8 cellular contexts compared by ENCODE assay signal in genomic region chr1:17212487-17213121, GRCh38. TPM values are rescaled to one million over a fixed set of nuclear protein-coding genes. Genes with fewer than 3 reads are reported as not detected.
DNase-seq lines count a peak whose midpoint lies in the region; ATAC-seq and TF ChIP-seq lines count a peak whose summit lies in the region.

No MANE protein-coding gene starts in this region.

- peak; percentile 37 for ATAC-seq in activated CD8-positive, alpha-beta memory T cell treated with anti-CD3 and anti-CD28 coated beads, Interleukin-2, amount 10 ng/mL, durations not matched to agents 7 days and 5 days
- ATAC-seq in GM18909 (IDR thresholded peaks at IDR 0.05; ENCODE audit: poor library complexity, unreplicated experiment) = no peak

- H2AFZ ChIP-seq in fibroblast of lung (ENCODE audit: low read length) = peak overlapping the region; percentile 14

- no peak for TF ChIP-seq EP300 in esophagus muscularis mucosa (IDR thresholded peaks at IDR 0.05)

- H3K27ac Mint-ChIP-seq in activated CD8-positive, alpha-beta memory T cell treated with anti-CD3 and anti-CD28 coated beads, Interleukin-2, amount 10 ng/mL, durations not matched to agents 7 days and 5 days = no peak overlapping the region
- no peak overlapping the region for H3K27ac Mint-ChIP-seq in glutamatergic neuron (ENCODE audit: unreplicated experiment)

- H3K4me3 ChIP-seq in fibroblast of lung (replicated peaks in 1 of 4; ENCODE audit: control extremely low read depth in 1 of 4, insufficient read depth in 1 of 4, low read depth in 3 of 4, low read length in 4 of 4) = no peak overlapping the region
- H3K4me3 ChIP-seq in esophagus muscularis mucosa = no peak overlapping the region

- TF ChIP-seq POLR2A in esophagus muscularis mucosa (IDR thresholded peaks at IDR 0.05; ENCODE audit: low read depth) = no peak

- no peaks in the 10 kb centered on the region for H3K9me3 ChIP-seq in fibroblast of lung (ENCODE audit: control insufficient read depth, insufficient read depth, low read depth, low read length)
- H3K9me3 ChIP-seq in esophagus muscularis mucosa = no peaks in the 10 kb centered on the region

- H3K4me1 ChIP-seq in fibroblast of lung (ENCODE audit: control insufficient read depth, extremely low read depth, insufficient read depth, low read length) (no peaks in the 10 kb centered on the region), esophagus muscularis mucosa (peaks cover 0 to 13% (median 6%) of the 10 kb centered on the region in 4 donors)

- H3K27ac ChIP-seq in fibroblast of lung (ENCODE audit: insufficient read depth, low read length) (no peak overlapping the region), esophagus muscularis mucosa (replicated peaks in 1 of 4) (no peak overlapping the region)

- H3K4me1 Mint-ChIP-seq in activated CD8-positive, alpha-beta memory T cell treated with anti-CD3 and anti-CD28 coated beads, Interleukin-2, amount 10 ng/mL, durations not matched to agents 7 days and 5 days = peaks cover 52% of the 10 kb centered on the region
- H3K4me1 Mint-ChIP-seq in glutamatergic neuron (ENCODE audit: low read depth, unreplicated experiment) = peaks cover 2% of the 10 kb centered on the region

- WGBS in esophagus muscularis mucosa = 20% methylated on average over 13 of the region's 13 CpGs

- no peak overlapping the region for H3K9ac ChIP-seq in fibroblast of lung (ENCODE audit: insufficient read depth, low read length)

- peaks cover 42% of the 10 kb centered on the region for H3K27me3 Mint-ChIP-seq in activated CD8-positive, alpha-beta memory T cell treated with anti-CD3 and anti-CD28 coated beads, Interleukin-2, amount 10 ng/mL, durations not matched to agents 7 days and 5 days
- peaks cover 5% of the 10 kb centered on the region for H3K27me3 Mint-ChIP-seq in glutamatergic neuron (ENCODE audit: unreplicated experiment)

- no peaks in the 10 kb centered on the region for H3K79me2 ChIP-seq in fibroblast of lung (ENCODE audit: control insufficient read depth, insufficient read depth, low read length)

- H3K4me3 Mint-ChIP-seq in activated CD8-positive, alpha-beta memory T cell treated with anti-CD3 and anti-CD28 coated beads, Interleukin-2, amount 10 ng/mL, durations not matched to agents 7 days and 5 days = no peak overlapping the region
- no peak overlapping the region for H3K4me3 Mint-ChIP-seq in glutamatergic neuron (ENCODE audit: unreplicated experiment)

- H3K27me3 ChIP-seq in fibroblast of lung (ENCODE audit: control insufficient read depth, insufficient read depth, low read length) (peaks cover 12% of the 10 kb centered on the region), esophagus muscularis mucosa (peaks cover 0 to 70% (median 0%) of the 10 kb centered on the region in 4 donors)

- no peaks in the 10 kb centered on the region for H3K9me3 Mint-ChIP-seq in activated CD8-positive, alpha-beta memory T cell treated with anti-CD3 and anti-CD28 coated beads, Interleukin-2, amount 10 ng/mL, durations not matched to agents 7 days and 5 days (ENCODE audit: low read depth)
- peaks cover 5% of the 10 kb centered on the region for H3K9me3 Mint-ChIP-seq in glutamatergic neuron (ENCODE audit: unreplicated experiment)

- H3K36me3 Mint-ChIP-seq in activated CD8-positive, alpha-beta memory T cell treated with anti-CD3 and anti-CD28 coated beads, Interleukin-2, amount 10 ng/mL, durations not matched to agents 7 days and 5 days = no peaks in the 10 kb centered on the region
- no peaks in the 10 kb centered on the region for H3K36me3 Mint-ChIP-seq in glutamatergic neuron (ENCODE audit: unreplicated experiment)

- CTCF ChIA-PET in activated CD8-positive, alpha-beta memory T cell treated with anti-CD3 and anti-CD28 coated beads, Interleukin-2, amount 10 ng/mL, durations not matched to agents 7 days and 5 days (lab: Charles Lee) = interaction anchor here (0.9 to 1.2 kb wide), 4 partner anchors 8 to 19 kb away, joined by 3 to 4 read pairs (median 4); no protein-coding TSS in a partner anchor

- H3K4me2 ChIP-seq in fibroblast of lung (ENCODE audit: extremely low read depth, insufficient read depth, low read length) = no peak overlapping the region

- intact Hi-C loops in esophagus muscularis mucosa (cut with DNase I) = no loop called here

- peak; percentile 54 for DNase-seq in CMK (ENCODE audit: low read depth)
- DNase-seq in NCI-H128 (lab: John Stamatoyannopoulos, UW; ENCODE audit: unreplicated experiment) = peak; percentile 13
- peak; percentile 86 for DNase-seq in activated CD8-positive, alpha-beta memory T cell treated with anti-CD3 and anti-CD28 coated beads, Interleukin-2, amount 10 ng/mL, durations not matched to agents 7 days and 5 days
- DNase-seq in fibroblast of lung (ENCODE audit: low read depth in 2 of 2) = peak; percentile 77 to 83
- DNase-seq in stimulated activated CD4-positive, alpha-beta T cell treated with anti-CD3 and anti-CD28 coated beads, Interleukin-2, amount 100 ng/mL, for 24 hours = peak; percentile 64 to 69
- no peak for DNase-seq in glutamatergic neuron
- no peak for DNase-seq in esophagus muscularis mucosa (ENCODE audit: extremely low spot score)

- H3K36me3 ChIP-seq in fibroblast of lung (ENCODE audit: control insufficient read depth, insufficient read depth, low read length) (no peaks in the 10 kb centered on the region), esophagus muscularis mucosa (no peaks in the 10 kb centered on the region)

- H4K20me1 ChIP-seq in fibroblast of lung (ENCODE audit: control insufficient read depth, extremely low read depth, insufficient read depth, low read length) = no peaks in the 10 kb centered on the region

- TF ChIP-seq CTCF in fibroblast of lung (conservative IDR thresholded peaks at IDR 0.05 in 1 of 2, IDR thresholded peaks at IDR 0.05 in 1 of 2; ENCODE audit: low read depth in 1 of 2, low read length in 2 of 2) (no peak), glutamatergic neuron (IDR thresholded peaks at IDR 0.05; ENCODE audit: partially characterized antibody, unreplicated experiment) (no peak), esophagus muscularis mucosa (IDR thresholded peaks at IDR 0.05) (no peak)

RNA-seq across cellular contexts. Expression of gene PADI1, which starts 7.7 kb away (rescaled TPM):
- total RNA-seq in activated CD8-positive, alpha-beta memory T cell treated with anti-CD3 and anti-CD28 coated beads, Interleukin-2, amount 10 ng/mL, durations not matched to agents 7 days and 5 days = not detected
- total RNA-seq in fibroblast of lung (not detected in 2 replicates), glutamatergic neuron (ENCODE audit: unreplicated experiment) (not detected), esophagus muscularis mucosa (1 to 10 TPM in 1 of 4 donors, not detected in 3; 2.1 TPM)
- not detected in 2 replicates for polyA plus RNA-seq in fibroblast of lung
- not detected in 2 replicates for polyA plus RNA-seq in fibroblast of lung (2012)
- not detected in 2 replicates for polyA minus RNA-seq in fibroblast of lung (ENCODE audit: low replicate concordance)

RNA-seq across cellular contexts. Expression of gene PADI3, which starts 36.3 kb away (rescaled TPM):
- total RNA-seq in activated CD8-positive, alpha-beta memory T cell treated with anti-CD3 and anti-CD28 coated beads, Interleukin-2, amount 10 ng/mL, durations not matched to agents 7 days and 5 days = not detected
- not detected in 2 replicates for total RNA-seq in fibroblast of lung
- polyA plus RNA-seq in fibroblast of lung = not detected in 2 replicates
- polyA plus RNA-seq in fibroblast of lung (2012) = not detected in 2 replicates
- polyA minus RNA-seq in fibroblast of lung (ENCODE audit: low replicate concordance) = not detected in 2 replicates
- not detected for total RNA-seq in glutamatergic neuron (ENCODE audit: unreplicated experiment)
- total RNA-seq in esophagus muscularis mucosa = not detected

Comparison
In these comparisons a context has a peak if more than half of its experiments do, and no peak if none do; other contexts are left out.
1. DNase-seq: peak in CMK (single experiment), NCI-H128 (single experiment), activated CD8-positive, alpha-beta memory T cell treated with anti-CD3 and anti-CD28 coated beads, Interleukin-2, amount 10 ng/mL, durations not matched to agents 7 days and 5 days (single experiment), fibroblast of lung (2 of 2) and stimulated activated CD4-positive, alpha-beta T cell treated with anti-CD3 and anti-CD28 coated beads, Interleukin-2, amount 100 ng/mL, for 24 hours (2 of 2); none in glutamatergic neuron (single experiment) and esophagus muscularis mucosa (single experiment).